In the genomic region with DNA sequence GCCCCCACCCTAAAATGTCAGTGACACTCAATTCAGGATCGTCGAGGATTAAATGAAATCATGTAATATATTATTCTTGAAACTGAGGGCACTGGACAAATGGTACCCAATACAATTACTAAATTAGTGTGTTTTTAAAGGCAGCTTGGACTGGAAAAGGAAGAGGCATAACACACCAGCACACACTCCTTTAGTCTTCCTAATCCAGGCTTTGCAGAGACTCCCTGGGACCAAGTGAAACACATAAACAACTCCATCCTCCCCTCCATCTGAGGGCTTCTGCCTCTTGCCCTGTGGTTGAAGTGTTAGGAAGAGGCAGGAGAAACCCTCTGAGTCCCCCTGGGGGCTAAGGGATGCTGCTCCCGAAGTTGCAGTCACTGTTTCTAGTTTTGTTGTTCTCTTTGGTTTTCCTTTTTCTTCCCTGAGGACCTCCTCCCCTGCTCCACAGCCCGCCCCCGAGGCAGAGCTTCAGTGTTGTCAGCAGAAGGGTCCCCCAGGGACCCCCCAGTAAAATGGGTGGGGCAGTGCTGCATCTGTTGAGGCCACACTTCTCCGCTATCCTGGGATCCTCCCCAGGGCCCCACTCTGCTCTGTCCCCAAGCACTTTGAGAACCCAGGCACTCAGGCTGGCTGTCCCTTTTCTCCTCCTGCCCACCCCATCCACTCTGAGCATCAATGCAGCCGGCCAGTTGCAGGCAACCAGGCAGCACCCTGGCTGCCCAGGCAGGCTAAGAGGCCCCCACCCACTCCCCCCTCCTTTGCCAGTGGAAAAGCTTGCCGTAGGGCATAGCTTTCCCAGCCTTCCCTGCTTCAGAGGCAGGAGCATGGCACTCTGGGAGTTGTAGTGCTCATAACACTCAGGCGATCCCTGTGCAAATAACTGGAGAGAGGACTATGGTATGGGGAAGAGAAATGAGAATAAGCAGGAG, we compare ENCODE assay signal across 8 cellular contexts. TPM values are rescaled to one million over a fixed set of nuclear protein-coding genes. Genes with fewer than 3 reads are reported as not detected.
DNase-seq lines count a peak whose midpoint lies in the region; ATAC-seq and TF ChIP-seq lines count a peak whose summit lies in the region.

No MANE protein-coding gene starts in this region.

- H3K27me3 ChIP-seq in GM23248 (replicated peaks; ENCODE audit: insufficient read depth) (no peaks in the 10 kb centered on the region), lung (ENCODE audit: control insufficient read depth, insufficient read depth) (no peaks in the 10 kb centered on the region)

- DNase-seq in GM23248 (peak; percentile 74), NCI-H510A treated with DMSO at 0.1 percent for 48 hours (lab: John Stamatoyannopoulos, UW) (peak; percentile 55), dedifferentiated amniotic fluid mesenchymal stem cell (ENCODE audit: extremely low spot score) (peak; percentile 64), lung (ENCODE audit: low spot score) (peak; percentile 78), ureter (ENCODE audit: low spot score) (peak; percentile 62)
- no peak for DNase-seq in NK-92 treated with Interleukin-12 subunit alpha and Interleukin-12 subunit beta, amount 100 ng/mL, for 24 hours (lab: John Stamatoyannopoulos, UW)

- no peaks in the 10 kb centered on the region for H4K20me1 ChIP-seq in GM23248 (ENCODE audit: insufficient read depth)

- ATAC-seq in lung (ENCODE audit: insufficient read depth, low FRiP score) (peak; percentile 67), HG03159 (IDR thresholded peaks at IDR 0.05; ENCODE audit: unreplicated experiment) (no peak), HG02840 (IDR thresholded peaks at IDR 0.05; ENCODE audit: low FRiP score, unreplicated experiment) (no peak)

- H3K27ac ChIP-seq in GM23248 (no peak overlapping the region), lung (ENCODE audit: low read depth in 1 of 2, low read length in 1 of 2) (no peak overlapping the region)

- H3K9me2 ChIP-seq in GM23248 (ENCODE audit: insufficient read depth): no peaks in the 10 kb centered on the region

- no peaks in the 10 kb centered on the region for H3K36me3 ChIP-seq in GM23248 (ENCODE audit: low read depth)
- peaks cover 0 to 23% of the 10 kb centered on the region in 2 donors for H3K36me3 ChIP-seq in lung (ENCODE audit: control insufficient read depth in 2 of 2, insufficient read depth in 2 of 2, low read length in 2 of 2)

- peak overlapping the region; percentile 48; the same call in 1 of the 2 replicates for H2AFZ ChIP-seq in GM23248

- peak overlapping the region; percentile 39 for H3K4me2 ChIP-seq in GM23248 (ENCODE audit: unreplicated experiment)

- H3K4me3 ChIP-seq in GM23248 (0 out of 2 replicates have a peak overlapping the region, but pooled peaks have one; percentile 18), lung (no peak overlapping the region)

- H3F3A ChIP-seq in GM23248 (ENCODE audit: insufficient read depth): no peaks in the 10 kb centered on the region

- in situ Hi-C loops in GM23248 (cut with MboI): no loop called here

- peaks cover 45% of the 10 kb centered on the region for H3K79me2 ChIP-seq in GM23248 (ENCODE audit: insufficient read depth)

- WGBS in GM23248 (ENCODE audit: low coverage in 1 of 2, low lambda C conversion rate in 2 of 2, missing lambda C conversion rate in 2 of 2), 2 experiments: 22 to 28% methylated on average over 8 to 9 of the region's 9 CpGs
- WGBS in lung, 2 donors: 43 to 58% methylated on average over 9 of the region's 9 CpGs

- H3K9me3 ChIP-seq in GM23248 (ENCODE audit: low read depth) (no peaks in the 10 kb centered on the region), lung (ENCODE audit: control insufficient read depth in 2 of 2, insufficient read depth in 1 of 2, low read length in 1 of 2) (no peaks in the 10 kb centered on the region)

- H3K4me1 ChIP-seq in GM23248 (ENCODE audit: insufficient read depth) (no peaks in the 10 kb centered on the region; the same call in 1 of the 2 replicates), lung (ENCODE audit: control insufficient read depth in 2 of 2, insufficient read depth in 2 of 2, low read length in 2 of 2) (peaks cover 0 to 2% of the 10 kb centered on the region in 2 donors)

- no peak for TF ChIP-seq CTCF in lung (IDR thresholded peaks at IDR 0.05; ENCODE audit: control extremely low read depth, extremely low read depth)

- peak overlapping the region; percentile 35 for H3K9ac ChIP-seq in GM23248

RNA-seq across cellular contexts. Expression of a gene that starts 5.9 kb away (rescaled TPM):
- total RNA-seq in GM23248 (2014; rRNA removed; shearing (Covaris generic)): 29.0 and 43.2 TPM in 2 replicates
- polyA plus RNA-seq in GM23248 (2016; fragmentation: Nextera tagmentation; extraction: Ambion mirVana) (14.1 and 14.3 TPM in 2 replicates), lung (10 to 100 TPM; 49.0 to 83.6 TPM)
- total RNA-seq in lung (10 to 100 TPM; 93.1 to 94.5 TPM), ureter (32.7 TPM)

RNA-seq across cellular contexts. Expression of a gene that starts 6.0 kb away (rescaled TPM):
- total RNA-seq in GM23248 (2014; rRNA removed; shearing (Covaris generic)): 47.6 and 64.7 TPM in 2 replicates
- 91.2 and 98.0 TPM in 2 replicates for polyA plus RNA-seq in GM23248 (2016; fragmentation: Nextera tagmentation; extraction: Ambion mirVana)
- total RNA-seq in lung: 10 to 100 TPM; 70.8 to 90.2 TPM
- polyA plus RNA-seq in lung: 100 to 1,000 TPM; 112 to 219 TPM
- 30.4 TPM for total RNA-seq in ureter

RNA-seq across cellular contexts. Expression of a gene that starts 25.4 kb away (rescaled TPM):
- under 0.01 TPM in 1 of 2 replicates, not detected in the other for total RNA-seq in GM23248 (2014; rRNA removed; shearing (Covaris generic))
- polyA plus RNA-seq in GM23248 (2016; fragmentation: Nextera tagmentation; extraction: Ambion mirVana) (not detected in 2 replicates), lung (under 1 TPM; 0.07 to 0.30 TPM)
- total RNA-seq in lung (under 1 TPM in 1 of 2 donors, not detected in 1; 0.15 TPM), ureter (2.1 TPM)
